In the genomic region with DNA sequence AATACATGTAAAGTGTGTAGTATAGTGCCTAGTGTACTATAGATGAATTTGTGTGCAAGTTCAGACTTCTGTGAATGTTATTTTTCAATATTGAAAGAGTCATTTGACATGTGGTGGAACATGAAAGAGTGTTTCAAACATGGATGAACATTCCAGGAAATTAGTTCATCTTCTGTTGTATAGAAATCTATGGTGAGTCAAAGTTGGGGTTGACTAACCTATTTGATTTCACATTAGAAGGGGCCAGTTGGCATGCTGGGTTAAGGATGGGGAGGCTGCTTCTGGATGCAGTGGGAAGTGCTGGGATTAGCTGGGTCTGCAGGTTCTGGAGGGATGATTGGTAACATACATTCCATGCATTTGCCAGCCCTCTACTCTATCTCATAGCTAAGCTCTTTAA, we compare ENCODE assay signal across 17 cellular contexts. TPM values are rescaled to one million over a fixed set of nuclear protein-coding genes. Genes with fewer than 3 reads are reported as not detected.
DNase-seq lines count a peak whose midpoint lies in the region; ATAC-seq and TF ChIP-seq lines count a peak whose summit lies in the region.
"Had no signal": no experiment of that assay in that cellular context is flagged by ENCODE, and none has a peak within 500 bp of the region (broad histone marks: within the 10 kb centered on the region; RNA-seq: fewer than 3 reads in every experiment).

No MANE protein-coding gene starts in this region.

- intact Hi-C loops in CD14-positive monocyte (cut with micrococcal nuclease): loop anchor here in 1 of 2 donors (10.0 kb wide), 1 partner anchor 76 kb away; no protein-coding TSS in a partner anchor

- DNase-seq in CD14-positive monocyte (ENCODE audit: low spot score) (no peak), ELR (ENCODE audit: low read depth) (peak; percentile 38), LHCN-M2 (ENCODE audit: low read depth) (peak; percentile 67), epithelial cell of esophagus (ENCODE audit: low read depth) (peak; percentile 33), COLO829 (ENCODE audit: low spot score) (no peak)
- DNase-seq in stimulated activated CD4-positive, alpha-beta T cell treated with anti-CD3 and anti-CD28 coated beads, Interleukin-4, amount 100 ng/mL, for 4 hours: no peak
- DNase-seq: CD4-positive, CD25-positive, alpha-beta regulatory T cell; MM.1S; NCI-H2029; NCI-H526 treated with DMSO at 0.1 percent for 48 hours; PC-9; Right ventricle myocardium superior had no signal

- TF ChIP-seq CTCF in CD14-positive monocyte (IDR thresholded peaks at IDR 0.05): no peak
- no peak for TF ChIP-seq CTCF in epithelial cell of esophagus (IDR thresholded peaks at IDR 0.05; ENCODE audit: insufficient read depth, low read depth, low read length, missing control alignments)

- H3K36me3 Mint-ChIP-seq in CD14-positive monocyte: no peaks in the 10 kb centered on the region
- no peaks in the 10 kb centered on the region for H3K36me3 Mint-ChIP-seq in stimulated activated memory B cell treated with anti-CD40 and anti-IgM and Interleukin-4, amounts not matched to agents 10 μg/mL and 1 μg/mL and 100 μg/mL, for 72 hours
- H3K36me3 Mint-ChIP-seq: CD4-positive, CD25-positive, alpha-beta regulatory T cell had no signal

- H3K4me3 ChIP-seq in epithelial cell of esophagus (ENCODE audit: low read length): no peak overlapping the region
- H3K4me3 ChIP-seq: K562, PC-9, SJSA1 had no signal

- H3K4me3 Mint-ChIP-seq in CD14-positive monocyte: no peak overlapping the region
- no peak overlapping the region for H3K4me3 Mint-ChIP-seq in stimulated activated memory B cell treated with anti-CD40 and anti-IgM and Interleukin-4, amounts not matched to agents 10 μg/mL and 1 μg/mL and 100 μg/mL, for 72 hours
- H3K4me3 Mint-ChIP-seq: CD4-positive, CD25-positive, alpha-beta regulatory T cell had no signal

- peaks cover 60% of the 10 kb centered on the region for H3K4me1 Mint-ChIP-seq in CD14-positive monocyte
- peaks cover 18% of the 10 kb centered on the region for H3K4me1 Mint-ChIP-seq in stimulated activated memory B cell treated with anti-CD40 and anti-IgM and Interleukin-4, amounts not matched to agents 10 μg/mL and 1 μg/mL and 100 μg/mL, for 72 hours
- H3K4me1 Mint-ChIP-seq: CD4-positive, CD25-positive, alpha-beta regulatory T cell had no signal

- no peak for ATAC-seq in GM18498 (IDR thresholded peaks at IDR 0.05; ENCODE audit: unreplicated experiment)
- ATAC-seq in stimulated activated memory B cell treated with anti-CD40 and anti-IgM and Interleukin-4, amounts not matched to agents 10 μg/mL and 1 μg/mL and 100 μg/mL, for 72 hours: no peak
- ATAC-seq: HCT116, K562 had no signal

- peaks cover 0 to 2% (median 0%) of the 10 kb centered on the region in 7 donors for H3K9me3 Mint-ChIP-seq in CD14-positive monocyte
- no peaks in the 10 kb centered on the region for H3K9me3 Mint-ChIP-seq in stimulated activated memory B cell treated with anti-CD40 and anti-IgM and Interleukin-4, amounts not matched to agents 10 μg/mL and 1 μg/mL and 100 μg/mL, for 72 hours

- H3K27me3 Mint-ChIP-seq in CD14-positive monocyte (ENCODE audit: low read depth in 3 of 3): peaks cover 1 to 3% (median 2%) of the 10 kb centered on the region in 3 donors
- H3K27me3 Mint-ChIP-seq in stimulated activated memory B cell treated with anti-CD40 and anti-IgM and Interleukin-4, amounts not matched to agents 10 μg/mL and 1 μg/mL and 100 μg/mL, for 72 hours: no peaks in the 10 kb centered on the region

- H3K27ac Mint-ChIP-seq in CD14-positive monocyte: peak overlapping the region in 4 of 7 donors; percentile 4 to 86 (median 44)
- H3K27ac Mint-ChIP-seq in stimulated activated memory B cell treated with anti-CD40 and anti-IgM and Interleukin-4, amounts not matched to agents 10 μg/mL and 1 μg/mL and 100 μg/mL, for 72 hours: no peak overlapping the region
- H3K27ac Mint-ChIP-seq: CD4-positive, CD25-positive, alpha-beta regulatory T cell had no signal

RNA-seq across cellular contexts. Expression of a gene that starts 50.6 kb away (rescaled TPM):
- not detected for polyA plus RNA-seq in CD14-positive monocyte
- total RNA-seq in LHCN-M2 (2014; rRNA removed): 12.1 and 14.6 TPM in 2 replicates
- 41.3 TPM for polyA plus RNA-seq in LHCN-M2 (2012)
- total RNA-seq: CD4-positive, CD25-positive, alpha-beta regulatory T cell; K562; Right ventricle myocardium superior had no signal
- polyA plus RNA-seq: CD4-positive, CD25-positive, alpha-beta regulatory T cell; K562 had no signal

Comparison
In these comparisons a context has a peak if more than half of its experiments do, and no peak if none do; other contexts are left out.
1. DNase-seq: peak in ELR (single experiment), LHCN-M2 (single experiment) and epithelial cell of esophagus (single experiment); none in CD14-positive monocyte (single experiment), COLO829 (single experiment) and stimulated activated CD4-positive, alpha-beta T cell treated with anti-CD3 and anti-CD28 coated beads, Interleukin-4, amount 100 ng/mL, for 4 hours (0 of 2).